In genomic region chr4:170395773-170396172, GRCh38 we compare ENCODE assay signal across 26 cellular contexts.
"Had no signal": no experiment of that assay in that cellular context is flagged by ENCODE, and none has a peak within 500 bp of the region (broad histone marks: within the 10 kb centered on the region; RNA-seq: fewer than 3 reads in every experiment).

No MANE protein-coding gene starts in this region.

- DNase-seq: activated B cell treated with CpG ODN at 0.5 μM for 24 hours; activated CD4-positive, alpha-beta memory T cell treated with anti-CD3 and anti-CD28 coated beads for 36 hours; activated CD4-positive, alpha-beta T cell treated with anti-CD3 and anti-CD28 coated beads for 4 hours; activated CD4-positive, alpha-beta T cell treated with anti-CD3 and anti-CD28 coated beads, Interleukin-2, amount 10 ng/mL, durations not matched to agents 24 days and 14 days; activated CD4-positive, alpha-beta T cell treated with anti-CD3 and anti-CD28 coated beads, Interleukin-2, amount 50 U/mL, for 1 hour; activated CD4-positive, alpha-beta T cell treated with anti-CD3 and anti-CD28 coated beads, Interleukin-2, amount 50 U/mL, for 4 hours; activated CD4-positive, CD25-positive, alpha-beta regulatory T cell treated with anti-CD3 and anti-CD28 coated beads, Interleukin-2, amount 50 U/mL, for 72 hours; activated CD8-positive, alpha-beta memory T cell treated with anti-CD3 and anti-CD28 coated beads, Interleukin-2, amount 50 U/mL, for 4 hours; activated CD8-positive, alpha-beta T cell treated with anti-CD3 and anti-CD28 coated beads for 36 hours; activated effector memory CD4-positive, alpha-beta T cell treated with Interleukin-2 at 50 U/mL for 16 hours; activated gamma-delta T cell; activated naive CD4-positive, alpha-beta T cell treated with anti-CD3 and anti-CD28 coated beads, Interleukin-2, amount 10 ng/mL, durations not matched to agents 7 days and 5 days; activated naive CD4-positive, alpha-beta T cell treated with Interleukin-2 at 50 U/mL for 16 hours; activated naive CD8-positive, alpha-beta T cell treated with anti-CD3 and anti-CD28 coated beads, Interleukin-2, amount 10 ng/mL, durations not matched to agents 7 days and 5 days; activated naive CD8-positive, alpha-beta T cell treated with anti-CD3 and anti-CD28 coated beads, Interleukin-2, amount 50 U/mL, for 24 hours; activated T-cell treated with anti-CD3 and anti-CD28 coated beads, Interleukin-2, amount 50 U/mL, for 24 hours; activated T-cell treated with anti-CD3 and anti-CD28 coated beads, Interleukin-2, amount 50 U/mL, for 48 hours; amygdala; anterior cingulate cortex; caudate nucleus; cerebellar nuclear complex; T-helper 1 cell; T-helper 2 cell; T-helper 9 cell had no signal

- ATAC-seq: activated CD8-positive, alpha-beta T cell treated with anti-CD3 and anti-CD28 coated beads for 36 hours; activated naive CD8-positive, alpha-beta T cell treated with anti-CD3 and anti-CD28 coated beads, Interleukin-2, amount 50 U/mL, for 24 hours had no signal

- H3K36me3 ChIP-seq: ascending aorta, cardiac muscle cell had no signal

- H3K9me3 ChIP-seq: ascending aorta had no signal

- H3K4me1 ChIP-seq: ascending aorta had no signal

- H3K4me3 ChIP-seq: ascending aorta, cardiac muscle cell had no signal
